8 cellular contexts compared by ENCODE assay signal in genomic region chr12:109477963-109478315, GRCh38. TPM values are rescaled to one million over a fixed set of nuclear protein-coding genes. Genes with fewer than 3 reads are reported as not detected.
DNase-seq lines count a peak whose midpoint lies in the region; ATAC-seq, FAIRE-seq and TF ChIP-seq lines count a peak whose summit lies in the region.

No MANE protein-coding gene starts in this region.

- peaks cover 0 to 56% (median 53%) of the 10 kb centered on the region in 4 donors for H3K4me1 ChIP-seq in sigmoid colon

- DNase-seq in GM19239 (ENCODE audit: insufficient read length, low spot score) = no peak
- DNase-seq in foreskin fibroblast = no peak
- DNase-seq in sigmoid colon = no peak
- no peak for DNase-seq in activated CD4-positive, CD25-positive, alpha-beta regulatory T cell (lab: John Stamatoyannopoulos, UW)
- DNase-seq in NCI-H2196 (lab: John Stamatoyannopoulos, UW; ENCODE audit: unreplicated experiment) = no peak
- DNase-seq in NOMO-1 (lab: John Stamatoyannopoulos, UW; ENCODE audit: unreplicated experiment in 2 of 2) = no peak

- H3K9me3 ChIP-seq in sigmoid colon = no peaks in the 10 kb centered on the region

- peaks cover 0 to 24% (median under 1%) of the 10 kb centered on the region in 4 donors for H3K36me3 ChIP-seq in sigmoid colon

- peak; percentile 4 for FAIRE-seq in GM19239 (lab: Jason Lieb, UNC)

- TF ChIP-seq EP300 in sigmoid colon (IDR thresholded peaks at IDR 0.05) = no peak

- H3K4me3 ChIP-seq in foreskin fibroblast (ENCODE audit: low read depth in 1 of 2, low read length in 2 of 2) (peak overlapping the region; percentile 97 to 98), sigmoid colon (peak overlapping the region; percentile 63 to 90 (median 87))

- 2 to 5% methylated on average over 9 of the region's 9 CpGs for WGBS in sigmoid colon, 2 donors

- TF ChIP-seq POLR2A in sigmoid colon (IDR thresholded peaks at IDR 0.05) = no peak

- no peaks in the 10 kb centered on the region for H3K27me3 ChIP-seq in sigmoid colon

- H3K27ac ChIP-seq in VCaP (peak overlapping the region; percentile 96), sigmoid colon (peak overlapping the region; percentile 95 to 98 (median 97))

- intact Hi-C loops in sigmoid colon (cut with DNase I) = loop anchor here (1.0 kb wide), 2 partner anchors 45 to 50 kb away; no protein-coding TSS in a partner anchor

- ATAC-seq in GM21576 (IDR thresholded peaks at IDR 0.05; ENCODE audit: unreplicated experiment) = no peak

- TF ChIP-seq CTCF in VCaP (conservative IDR thresholded peaks at IDR 0.05) (no peak), foreskin fibroblast (IDR thresholded peaks at IDR 0.05; ENCODE audit: low read depth, low read length) (no peak), sigmoid colon (IDR thresholded peaks at IDR 0.05) (no peak)

RNA-seq across cellular contexts. Expression of gene UBE3B, which starts 0.5 kb away (rescaled TPM):
- 10 to 100 TPM; 48.4 to 67.7 (median 56.2) TPM for total RNA-seq in sigmoid colon
- polyA plus RNA-seq in sigmoid colon = 10 to 100 TPM; 15.3 to 20.8 (median 16.2) TPM

RNA-seq across cellular contexts. Expression of gene KCTD10, which starts 0.8 kb away (rescaled TPM):
- 100 to 1,000 TPM in 2 of 4 donors, 10 to 100 TPM in 2; 82.8 to 123 (median 101) TPM for total RNA-seq in sigmoid colon
- polyA plus RNA-seq in sigmoid colon = 10 to 100 TPM; 53.5 to 79.8 (median 54.2) TPM
